In the genomic region with DNA sequence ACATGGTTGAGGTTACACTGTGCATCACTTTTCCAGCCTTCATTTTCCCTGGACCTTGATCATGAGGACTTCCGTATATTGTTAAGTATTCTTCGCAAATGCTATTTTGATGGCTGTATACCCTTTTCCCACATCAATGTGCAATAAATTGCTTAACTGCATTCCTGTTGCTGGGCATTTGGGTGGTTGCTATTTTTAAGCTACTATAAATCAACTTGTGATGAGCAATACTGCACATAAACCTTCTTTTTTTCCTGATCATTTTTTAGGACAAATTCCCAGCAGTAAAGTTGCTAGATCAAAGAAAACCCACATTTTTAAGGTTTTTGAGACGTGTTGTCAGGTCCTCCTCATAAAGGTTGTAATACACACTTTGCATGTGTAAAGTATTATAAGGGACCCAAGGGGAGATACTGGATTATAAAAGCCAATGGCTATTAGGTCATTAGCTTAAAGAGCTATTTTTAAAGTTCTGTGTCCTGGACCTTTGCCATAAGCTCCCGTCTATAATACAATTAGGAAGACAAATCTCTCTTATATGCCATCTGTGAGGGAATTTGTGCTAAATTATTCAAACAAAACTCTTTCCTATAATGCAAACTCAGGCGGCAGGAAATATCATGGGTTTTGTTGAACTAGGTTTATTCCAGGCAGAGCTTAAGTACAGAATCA, we compare ENCODE assay signal across 15 cellular contexts. TPM values are rescaled to one million over a fixed set of nuclear protein-coding genes. Genes with fewer than 3 reads are reported as not detected.
DNase-seq lines count a peak whose midpoint lies in the region; ATAC-seq and TF ChIP-seq lines count a peak whose summit lies in the region.
"Had no signal": no experiment of that assay in that cellular context is flagged by ENCODE, and none has a peak within 500 bp of the region (broad histone marks: within the 10 kb centered on the region; RNA-seq: fewer than 3 reads in every experiment).

No MANE protein-coding gene starts in this region.

- no peaks in the 10 kb centered on the region for H3K27me3 ChIP-seq in SK-N-SH (ENCODE audit: insufficient read depth)
- no peaks in the 10 kb centered on the region for H3K27me3 ChIP-seq in smooth muscle cell (ENCODE audit: low read depth)
- peaks cover 18% of the 10 kb centered on the region for H3K27me3 ChIP-seq in endodermal cell (ENCODE audit: control insufficient read depth, insufficient read depth, low read length, poor library complexity, severe bottlenecking)
- H3K27me3 ChIP-seq: SJSA1 had no signal

- WGBS in SK-N-SH (ENCODE audit: low lambda C conversion rate) = 57% methylated on average over 5 of the region's 5 CpGs
- WGBS in smooth muscle cell (ENCODE audit: low lambda C conversion rate) = 46% methylated on average over 5 of the region's 5 CpGs
- WGBS in endodermal cell (ENCODE audit: insufficient coverage in 1 of 2, insufficient read length in 1 of 2), 2 experiments = 89 to 100% methylated on average over 2 to 5 of the region's 5 CpGs

- H3K4me2 ChIP-seq in SK-N-SH (no peak overlapping the region), smooth muscle cell (peak overlapping the region; percentile 56)

- CTCF ChIA-PET in SK-N-SH (lab: Yijun Ruan, JAX) = interaction anchor here (0.6 kb wide), 1 partner anchor 33 kb away, joined by 3 read pairs; no protein-coding TSS in a partner anchor

- no peaks in the 10 kb centered on the region for H3K9me3 ChIP-seq in SK-N-SH
- no peaks in the 10 kb centered on the region for H3K9me3 ChIP-seq in smooth muscle cell (replicated peaks; ENCODE audit: low read depth)
- H3K9me3 ChIP-seq in endodermal cell (ENCODE audit: control insufficient read depth, low read length) = peaks cover 7% of the 10 kb centered on the region
- H3K9me3 ChIP-seq: SJSA1 had no signal

- H3K9me2 ChIP-seq in SK-N-SH = no peaks in the 10 kb centered on the region

- H3K9me3 Mint-ChIP-seq in endodermal cell = peaks cover 5% of the 10 kb centered on the region
- H3K9me3 Mint-ChIP-seq: activated naive CD8-positive, alpha-beta T cell treated with anti-CD3 and anti-CD28 coated beads for 36 hours had no signal

- TF ChIP-seq RAD21 in SK-N-SH (IDR thresholded peaks at IDR 0.05; ENCODE audit: low read length) = no peak

- H3K36me3 ChIP-seq in SK-N-SH (replicated peaks in 1 of 2; ENCODE audit: control insufficient read depth in 1 of 2, insufficient read depth in 2 of 2, low read length in 1 of 2) = no peaks in the 10 kb centered on the region
- no peaks in the 10 kb centered on the region for H3K36me3 ChIP-seq in smooth muscle cell (ENCODE audit: low read depth)
- H3K36me3 ChIP-seq in endodermal cell (ENCODE audit: control insufficient read depth, insufficient read depth, low read length) = no peaks in the 10 kb centered on the region
- H3K36me3 ChIP-seq: SJSA1 had no signal

- no peak overlapping the region for H3K27ac ChIP-seq in SK-N-SH (ENCODE audit: low read depth in 2 of 2, low read length in 1 of 2)
- H3K27ac ChIP-seq in smooth muscle cell (ENCODE audit: low read depth) = no peak overlapping the region
- no peak overlapping the region for H3K27ac ChIP-seq in endodermal cell (ENCODE audit: low read depth, low read length)
- H3K27ac ChIP-seq: parathyroid adenoma, SJSA1 had no signal

- TF ChIP-seq CTCF in SK-N-SH (IDR thresholded peaks at IDR 0.05) = no peak
- no peak for TF ChIP-seq CTCF in fibroblast of the aortic adventitia (IDR thresholded peaks at IDR 0.05; ENCODE audit: insufficient read depth, low read length)
- no peak for TF ChIP-seq CTCF in smooth muscle cell (IDR thresholded peaks at IDR 0.05; ENCODE audit: borderline replicate concordance, insufficient read depth, poor library complexity, severe bottlenecking)
- TF ChIP-seq CTCF in endodermal cell (conservative IDR thresholded peaks at IDR 0.05) = no peak

- H3K4me3 ChIP-seq in SK-N-SH (ENCODE audit: low read depth in 2 of 2, low read length in 1 of 2) (no peak overlapping the region; a peak in 1 of 4 replicates), fibroblast of the aortic adventitia (ENCODE audit: low read depth, low read length) (no peak overlapping the region), smooth muscle cell (no peak overlapping the region), endodermal cell (ENCODE audit: low read length) (no peak overlapping the region)
- H3K4me3 ChIP-seq: SJSA1 had no signal

- POLR2A ChIA-PET in SK-N-SH (lab: Yijun Ruan, JAX) = no interaction called here

- H3K27me3 Mint-ChIP-seq in endodermal cell (ENCODE audit: insufficient read depth) = peaks cover 11% of the 10 kb centered on the region
- H3K27me3 Mint-ChIP-seq: activated naive CD8-positive, alpha-beta T cell treated with anti-CD3 and anti-CD28 coated beads for 36 hours had no signal

- no peaks in the 10 kb centered on the region for H4K20me1 ChIP-seq in SK-N-SH (ENCODE audit: insufficient read depth)
- H4K20me1 ChIP-seq in smooth muscle cell (ENCODE audit: low read depth) = no peaks in the 10 kb centered on the region

- H3F3A ChIP-seq in SK-N-SH (replicated peaks; ENCODE audit: insufficient read depth) (no peaks in the 10 kb centered on the region), smooth muscle cell (ENCODE audit: low read depth) (no peaks in the 10 kb centered on the region)

- DNase-seq in SK-N-SH (no peak), NCI-H82 (lab: John Stamatoyannopoulos, UW) (peak; percentile 91), fibroblast of the aortic adventitia (ENCODE audit: low read depth) (peak; percentile 6), smooth muscle cell (lab: John Stamatoyannopoulos, UW; ENCODE audit: unreplicated experiment) (no peak), dedifferentiated amniotic fluid mesenchymal stem cell (ENCODE audit: extremely low spot score) (no peak), endodermal cell (no peak)
- DNase-seq: activated CD4-positive, alpha-beta T cell treated with anti-CD3 and anti-CD28 coated beads, Interleukin-2, amount 50 U/mL, for 1 hour; activated naive CD8-positive, alpha-beta T cell treated with anti-CD3 and anti-CD28 coated beads for 36 hours; activated T-cell treated with anti-CD3 and anti-CD28 coated beads, Interleukin-2, amount 50 U/mL, for 1 hour; GF-D8; MM.1S had no signal

- H2AFZ ChIP-seq in SK-N-SH (ENCODE audit: low read depth) (no peak overlapping the region), smooth muscle cell (ENCODE audit: low read depth) (no peak overlapping the region)
- H2AFZ ChIP-seq: parathyroid adenoma had no signal

- no peaks in the 10 kb centered on the region for H3K79me2 ChIP-seq in SK-N-SH (ENCODE audit: insufficient read depth)
- no peaks in the 10 kb centered on the region for H3K79me2 ChIP-seq in smooth muscle cell (ENCODE audit: low read depth)

- H3K4me1 ChIP-seq in SK-N-SH (ENCODE audit: control insufficient read depth in 1 of 2, insufficient read depth in 2 of 2, low read depth in 1 of 2, low read length in 1 of 2) (peaks cover 0 to 6% of the 10 kb centered on the region in 2 experiments; a peak in 2 of 4 replicates), smooth muscle cell (ENCODE audit: low read depth) (peaks cover 8% of the 10 kb centered on the region), endodermal cell (ENCODE audit: control insufficient read depth, insufficient read depth, low read length) (peaks cover 4% of the 10 kb centered on the region)

- no peak for TF ChIP-seq EP300 in SK-N-SH (IDR thresholded peaks at IDR 0.05; ENCODE audit: borderline replicate concordance in 1 of 2, low read depth in 1 of 2, low read length in 1 of 2)

- H3K9ac ChIP-seq in SK-N-SH (no peak overlapping the region), smooth muscle cell (ENCODE audit: low read depth) (no peak overlapping the region), endodermal cell (ENCODE audit: extremely low read depth, low read length, poor library complexity, severe bottlenecking) (no peak overlapping the region)
- H3K9ac ChIP-seq: parathyroid adenoma had no signal

- no peak overlapping the region for H3K27ac Mint-ChIP-seq in endodermal cell
- H3K27ac Mint-ChIP-seq: activated naive CD8-positive, alpha-beta T cell treated with anti-CD3 and anti-CD28 coated beads for 36 hours had no signal

- ATAC-seq in SK-N-SH treated with all-trans-retinoic acid at 6 μM for 48 hours (no peak), HG02642 (IDR thresholded peaks at IDR 0.05; ENCODE audit: poor library complexity, unreplicated experiment) (no peak)

- no peak overlapping the region for H3K4me3 Mint-ChIP-seq in endodermal cell
- H3K4me3 Mint-ChIP-seq: activated naive CD8-positive, alpha-beta T cell treated with anti-CD3 and anti-CD28 coated beads for 36 hours had no signal

- H3K36me3 Mint-ChIP-seq in endodermal cell (ENCODE audit: low read depth) = no peaks in the 10 kb centered on the region
- H3K36me3 Mint-ChIP-seq: activated naive CD8-positive, alpha-beta T cell treated with anti-CD3 and anti-CD28 coated beads for 36 hours had no signal

- peaks cover 8% of the 10 kb centered on the region for H3K4me1 Mint-ChIP-seq in endodermal cell
- H3K4me1 Mint-ChIP-seq: activated naive CD8-positive, alpha-beta T cell treated with anti-CD3 and anti-CD28 coated beads for 36 hours had no signal

TF ChIP-seq in SK-N-SH treated with all-trans-retinoic acid at 6 μM for 48 hours, 23 proteins besides CTCF, POLR2A, EP300 and RAD21 (continues in another document):
- TF ChIP-seq ESRRG (CRISPR knock-in tag; IDR thresholded peaks at IDR 0.05) (no peak), ISL1 (CRISPR knock-in tag; IDR thresholded peaks at IDR 0.05) (peak; percentile 79), SNAI2 (CRISPR knock-in tag; IDR thresholded peaks at IDR 0.05) (0 out of 2 replicates have a peak, but pooled peaks have one; percentile 48)

TF ChIP-seq in SK-N-SH, 30 proteins besides CTCF, POLR2A, EP300 and RAD21 (continues in another document):
- no peak for TF ChIP-seq NFIC (IDR thresholded peaks at IDR 0.05; ENCODE audit: borderline replicate concordance)
- no peak for TF ChIP-seq YY1 (IDR thresholded peaks at IDR 0.05; ENCODE audit: low read depth)

RNA-seq across cellular contexts. Expression of gene LIMCH1, which starts 35.6 kb away (rescaled TPM):
- polyA plus RNA-seq in SK-N-SH (2012; rRNA removed) (1.2 and 1.3 TPM in 2 replicates), smooth muscle cell (2.6 and 7.3 TPM in 2 replicates)
- 0.82 and 1.2 TPM in 2 replicates for polyA plus RNA-seq in SK-N-SH (2012; cell fraction: cytosol; rRNA removed)
- polyA plus RNA-seq in SK-N-SH (2012; cell fraction: nucleus; rRNA removed) = 4.3 and 6.5 TPM in 2 replicates
- total RNA-seq in fibroblast of the aortic adventitia (ENCODE audit: low replicate concordance) (0.82 and 8.7 TPM in 2 replicates), smooth muscle cell (6.7 and 7.6 TPM in 2 replicates), endodermal cell (1 to 10 TPM; 3.1 to 5.8 TPM)
- polyA plus RNA-seq in endodermal cell (2013, experiment 1 of 2) = 14.1 TPM
- 13.5 TPM for polyA plus RNA-seq in endodermal cell (2013, experiment 2 of 2)
- total RNA-seq: activated naive CD8-positive, alpha-beta T cell treated with anti-CD3 and anti-CD28 coated beads for 36 hours had no signal

Comparison
In these comparisons a context has a peak if more than half of its experiments do, and no peak if none do; other contexts are left out.
1. DNase-seq: peak in NCI-H82 (single experiment) and fibroblast of the aortic adventitia (single experiment); none in SK-N-SH (single experiment), smooth muscle cell (single experiment), dedifferentiated amniotic fluid mesenchymal stem cell (single experiment) and endodermal cell (single experiment).